8 cellular contexts compared by ENCODE assay signal in the genomic region with DNA sequence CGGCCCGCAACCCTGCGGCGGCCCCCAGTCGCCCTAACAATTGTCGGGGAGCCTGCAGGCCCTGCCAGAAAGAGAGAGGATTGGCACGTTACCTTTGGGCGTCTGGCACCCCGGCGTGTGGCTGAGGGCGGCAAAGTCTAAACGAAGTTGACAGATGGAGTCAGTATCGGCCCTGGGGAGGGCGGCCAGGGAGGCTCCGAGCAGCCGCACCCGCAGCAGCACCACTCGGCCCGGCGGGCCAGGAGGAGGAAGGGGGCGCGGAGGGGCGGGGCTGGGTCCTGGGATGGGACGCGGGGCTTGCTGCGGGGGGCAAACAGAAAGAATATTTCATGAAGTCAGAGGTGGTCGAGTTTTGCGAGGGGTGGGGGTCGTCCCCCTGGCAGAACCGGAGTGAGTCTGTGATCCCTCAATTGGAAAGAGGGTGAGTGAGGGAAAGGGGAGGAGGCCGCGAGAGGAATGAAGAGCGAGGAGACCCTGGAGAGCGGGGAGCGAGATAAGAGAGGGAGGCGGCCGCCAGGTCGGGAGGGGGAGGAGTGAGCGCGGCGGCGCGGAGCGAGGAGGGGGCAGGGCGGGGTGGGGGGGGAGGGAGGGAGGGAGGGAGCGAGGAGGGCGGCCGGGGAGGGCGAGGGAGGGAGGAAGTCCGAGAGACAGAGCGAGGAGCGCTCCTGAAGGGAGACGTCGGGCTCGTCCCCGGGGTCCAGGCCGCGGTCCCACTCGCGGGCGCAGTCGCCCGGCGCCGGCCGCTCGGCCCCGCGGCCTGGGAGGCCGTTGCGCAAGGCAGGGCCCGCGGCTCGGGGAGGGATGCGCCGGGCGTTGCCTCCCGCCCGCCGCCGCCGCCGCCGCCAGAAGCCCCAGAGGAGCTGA. TPM values are rescaled to one million over a fixed set of nuclear protein-coding genes. Genes with fewer than 3 reads are reported as not detected.
DNase-seq lines count a peak whose midpoint lies in the region; ATAC-seq and TF ChIP-seq lines count a peak whose summit lies in the region.

TSS of gene FOXF2 (plus strand) at position 650 of the 864 bp plus-strand sequence. CDS start 372 bp downstream, outside the sequence.

- H3K4me2 ChIP-seq in IMR-90 (ENCODE audit: low read depth, low read length) = peak within 1 kb of the TSS; percentile 95

- H2BK20ac ChIP-seq in IMR-90 (ENCODE audit: low read depth, low read length) = peak within 1 kb of the TSS; percentile 58; the same call in 1 of the 2 replicates

- peak within 1 kb of the TSS; percentile 83 for H3K4ac ChIP-seq in IMR-90 (ENCODE audit: low read depth, low read length)

- no peaks in the 10 kb centered on the region for H3K9me3 Mint-ChIP-seq in naive thymus-derived CD8-positive, alpha-beta T cell

- H3K23ac ChIP-seq in IMR-90 (ENCODE audit: low read depth, low read length) = peak within 1 kb of the TSS; percentile 52; the same call in 1 of the 2 replicates

- peak within 1 kb of the TSS; percentile 68 for H3K14ac ChIP-seq in IMR-90 (replicated peaks; ENCODE audit: low read depth, low read length)

- H3K9me3 ChIP-seq in IMR-90 (ENCODE audit: control insufficient read depth, insufficient read depth, low read length) (no peaks in the 10 kb centered on the region), duodenal mucosa (ENCODE audit: control insufficient read depth in 1 of 2, low read length in 2 of 2) (no peaks in the 10 kb centered on the region)

- peak within 1 kb of the TSS; percentile 55 for H3K18ac ChIP-seq in IMR-90 (ENCODE audit: low read depth, low read length)

- H4K20me1 ChIP-seq in IMR-90 (ENCODE audit: insufficient read depth, low read length) = peaks cover 13% of the 10 kb centered on the region; the same call in 1 of the 2 replicates

- no peaks in the 10 kb centered on the region for H3K9me1 ChIP-seq in IMR-90 (ENCODE audit: insufficient read depth, low read length)

- H2BK120ac ChIP-seq in IMR-90 (ENCODE audit: low read depth, low read length) = peak within 1 kb of the TSS; percentile 62

- H3K27me3 Mint-ChIP-seq in naive thymus-derived CD8-positive, alpha-beta T cell = peaks cover 36 to 84% (median 66%) of the 10 kb centered on the region in 5 donors

- H3K36me3 Mint-ChIP-seq in naive thymus-derived CD8-positive, alpha-beta T cell = peaks cover 0 to 5% (median 2%) of the 10 kb centered on the region in 3 donors

- no peak within 1 kb of the TSS for H2BK15ac ChIP-seq in IMR-90 (ENCODE audit: low read depth, low read length)

- 10% methylated on average over 39 of the region's 84 CpGs; no CpG with 5 or more reads in 1 of the 2 experiments for WGBS in IMR-90 (ENCODE audit: extremely low coverage in 2 of 2, insufficient read length in 1 of 2), 2 experiments

- no peak for TF ChIP-seq POLR2A in IMR-90 (IDR thresholded peaks at IDR 0.05; ENCODE audit: low read depth, low read length)

- in situ Hi-C loops in IMR-90 (cut with MboI; ENCODE audit: low sequenced_read_pairs) = loop anchor here (25.0 kb wide), 1 partner anchor 477 kb away; no protein-coding TSS in a partner anchor

- no peaks in the 10 kb centered on the region for H3K79me1 ChIP-seq in IMR-90 (ENCODE audit: low read depth in 1 of 2, low read length in 2 of 2)

- H4K5ac ChIP-seq in IMR-90 (ENCODE audit: low read depth, low read length) = no peak within 1 kb of the TSS; the same call in 1 of the 2 replicates

- BruUV-seq in IMR-90 (replicated peaks; lab: Mats Ljungman, UMichigan) = no TSS peak

- peak within 1 kb of the TSS; percentile 30; the same call in 1 of the 2 replicates for H3K56ac ChIP-seq in IMR-90 (ENCODE audit: extremely low read depth, insufficient read depth, low read length)

- peak; percentile 32 for ATAC-seq in IMR-90 (ENCODE audit: low read depth)
- ATAC-seq in naive thymus-derived CD8-positive, alpha-beta T cell = no peak
- ATAC-seq in HG03039 (IDR thresholded peaks at IDR 0.05; ENCODE audit: unreplicated experiment) = no peak
- no peak for ATAC-seq in GM18517 (IDR thresholded peaks at IDR 0.05; ENCODE audit: unreplicated experiment)
- ATAC-seq in GM18502 (IDR thresholded peaks at IDR 0.05; ENCODE audit: poor library complexity, unreplicated experiment) = no peak
- no peak for ATAC-seq in esophagus mucosa

- H3K4me1 ChIP-seq in IMR-90 (ENCODE audit: control insufficient read depth, insufficient read depth, low read length) (peaks cover 11% of the 10 kb centered on the region), duodenal mucosa (ENCODE audit: control insufficient read depth in 1 of 2, insufficient read depth in 2 of 2, low read length in 2 of 2) (no peaks in the 10 kb centered on the region)

- peak within 1 kb of the TSS in 3 of 10 donors; percentile 10 to 73 (median 42) for H3K27ac Mint-ChIP-seq in naive thymus-derived CD8-positive, alpha-beta T cell

- peak within 1 kb of the TSS; percentile 53 for H2AK9ac ChIP-seq in IMR-90 (replicated peaks; ENCODE audit: low read depth, low read length, poor library complexity)

- CTCF ChIA-PET in IMR-90 (lab: Yijun Ruan, JAX) = interaction anchor here (0.6 kb wide), 1 partner anchor 35 kb away, joined by 4 read pairs; no protein-coding TSS in a partner anchor

- peak within 1 kb of the TSS; percentile 75 for H2BK5ac ChIP-seq in IMR-90 (ENCODE audit: low read depth, low read length, poor library complexity, severe bottlenecking)

- H2AK5ac ChIP-seq in IMR-90 (ENCODE audit: low read depth, low read length) = peak within 1 kb of the TSS; percentile 32

- TF ChIP-seq CTCF in AG10803 (conservative IDR thresholded peaks at IDR 0.05; ENCODE audit: low read length) = no peak
- TF ChIP-seq CTCF in IMR-90 (conservative IDR thresholded peaks at IDR 0.05; ENCODE audit: low read depth, low read length) = no peak

- H3K9ac ChIP-seq in IMR-90 (ENCODE audit: low read depth, low read length) (peak within 1 kb of the TSS; percentile 88), duodenal mucosa (ENCODE audit: low read depth in 1 of 2, low read length in 2 of 2) (peak within 1 kb of the TSS; percentile 18 to 25)

- peak; percentile 31 for DNase-seq in AG10803 (ENCODE audit: low read depth)
- no peak for DNase-seq in IMR-90
- no peak for DNase-seq in naive thymus-derived CD8-positive, alpha-beta T cell

- H3K36me3 ChIP-seq in IMR-90 (ENCODE audit: control insufficient read depth, insufficient read depth, low read length) (no peaks in the 10 kb centered on the region), duodenal mucosa (ENCODE audit: control insufficient read depth in 1 of 2, insufficient read depth in 2 of 2, low read length in 2 of 2) (no peaks in the 10 kb centered on the region)

- intact Hi-C loops in IMR-90 (cut with micrococcal nuclease) = loop anchor here (5.0 kb wide), 1 partner anchor 77 kb away; the partner anchor contains the start of gene FOXQ1

- H3K4me3 ChIP-seq in AG10803 (ENCODE audit: low read length) = peak within 1 kb of the TSS; percentile 71
- peak within 1 kb of the TSS; percentile 58 for H3K4me3 ChIP-seq in IMR-90 (ENCODE audit: insufficient read depth, low read depth, low read length)
- peak within 1 kb of the TSS; percentile 42 to 66 for H3K4me3 ChIP-seq in duodenal mucosa (ENCODE audit: low read depth in 1 of 2, low read length in 2 of 2)

- peak within 1 kb of the TSS; percentile 89 for H2AFZ ChIP-seq in IMR-90 (replicated peaks; ENCODE audit: low read length, poor library complexity)

- TF ChIP-seq RAD21 in IMR-90 (IDR thresholded peaks at IDR 0.05; ENCODE audit: low read length) = no peak

- H4K91ac ChIP-seq in IMR-90 (ENCODE audit: insufficient read depth, low read depth, low read length) = peak within 1 kb of the TSS; percentile 58

- dilution Hi-C loops in IMR-90 (cut with HindIII; ENCODE audit: low sequenced_read_pairs, unreplicated experiment) = no loop called here

- POLR2A ChIA-PET in IMR-90 (lab: Charles Lee; ENCODE audit: unreplicated experiment) = interaction anchor here (0.6 kb wide), 2 partner anchors 30 to 35 kb away, joined by 3 to 8 read pairs; no protein-coding TSS in a partner anchor
- POLR2A ChIA-PET in naive thymus-derived CD8-positive, alpha-beta T cell (lab: Charles Lee) = no interaction called here

- H3K27ac ChIP-seq in IMR-90 (ENCODE audit: insufficient read depth, low read length) (peak within 1 kb of the TSS; percentile 98), duodenal mucosa (ENCODE audit: low read depth, low read length) (peak within 1 kb of the TSS; percentile 50)

- H3K4me3 Mint-ChIP-seq in naive thymus-derived CD8-positive, alpha-beta T cell = peak within 1 kb of the TSS; percentile 70 to 88 (median 80)

- H4K8ac ChIP-seq in IMR-90 (ENCODE audit: low read depth in 2 of 2, low read length in 2 of 2) = peak within 1 kb of the TSS; percentile 56 to 85; a peak in 2 of 4 replicates

- peaks cover 15 to 36% (median 35%) of the 10 kb centered on the region in 4 donors for H3K4me1 Mint-ChIP-seq in naive thymus-derived CD8-positive, alpha-beta T cell

- no peaks in the 10 kb centered on the region; the same call in 1 of the 2 replicates for H3K27me3 ChIP-seq in IMR-90 (ENCODE audit: control insufficient read depth, insufficient read depth, low read length)
- H3K27me3 ChIP-seq in duodenal mucosa (ENCODE audit: control insufficient read depth in 1 of 2, insufficient read depth in 2 of 2, low read length in 2 of 2) = peaks cover 80 to 82% of the 10 kb centered on the region in 2 donors

TF ChIP-seq in IMR-90, 13 proteins besides CTCF, POLR2A, EP300 and RAD21 (continues in another document):
- TF ChIP-seq SMC3 (IDR thresholded peaks at IDR 0.05; ENCODE audit: low read depth, low read length) (no peak), USF2 (IDR thresholded peaks at IDR 0.05; ENCODE audit: low read depth, low read length) (no peak), MAFK (IDR thresholded peaks at IDR 0.05; ENCODE audit: low read depth, low read length) (no peak), MXI1 (IDR thresholded peaks at IDR 0.05; ENCODE audit: borderline replicate concordance, low read depth, low read length) (no peak)

RNA-seq across cellular contexts. Expression of gene FOXF2, which starts in this region (rescaled TPM):
- total RNA-seq in IMR-90 (2012; rRNA removed) (2.5 TPM in 2 replicates), esophagus mucosa (0.64 TPM)
- 16.3 and 17.3 TPM in 2 replicates for polyA plus RNA-seq in IMR-90 (2012; rRNA removed)
- polyA plus RNA-seq in IMR-90 (2012; cell fraction: cytosol; rRNA removed) = 13.8 and 25.8 TPM in 2 replicates
- polyA plus RNA-seq in IMR-90 (2012; cell fraction: nucleus; rRNA removed; ENCODE audit: low replicate concordance) = 11.7 and 17.4 TPM in 2 replicates
- not detected for total RNA-seq in naive thymus-derived CD8-positive, alpha-beta T cell
- polyA plus RNA-seq in naive thymus-derived CD8-positive, alpha-beta T cell = not detected

Comparison
In these comparisons a context has a peak if more than half of its experiments do, and no peak if none do; other contexts are left out.
1. RNA of gene FOXF2 (polyA plus RNA-seq): 11.7 to 25.8 TPM in IMR-90; not detected in naive thymus-derived CD8-positive, alpha-beta T cell; every median in the first group is over 10 times any median in the second.
2. Peak in every context shown above with its lines, with median percentiles within 50 percentile points of each other: H3K4me3 ChIP-seq.